Comparison of ENCODE assay signal across 5 cellular contexts in the genomic region with DNA sequence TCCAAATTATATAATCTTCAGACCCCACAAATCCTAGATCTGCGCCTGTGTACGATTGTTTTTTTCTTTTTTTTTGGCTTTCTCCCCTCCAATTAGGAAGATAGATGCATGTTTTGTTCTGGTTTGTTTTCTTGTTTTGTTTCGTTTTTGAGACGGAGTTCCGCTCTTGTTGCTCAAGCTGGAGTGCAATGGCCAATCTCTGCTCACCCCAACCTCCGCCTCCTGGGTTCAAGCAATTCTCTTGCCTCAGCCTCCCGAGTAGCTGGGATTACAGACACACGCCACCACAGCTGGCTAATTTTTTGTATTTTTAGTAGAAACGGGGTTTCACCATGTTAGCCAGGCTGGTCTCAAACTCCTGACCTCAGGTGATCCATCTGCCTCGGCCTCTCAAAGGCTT. TPM values are rescaled to one million over a fixed set of nuclear protein-coding genes. Genes with fewer than 3 reads are reported as not detected.
A peak's percentile ranks its signal among the peaks of the same experiment; 100 is the strongest.
DNase-seq lines count a peak whose midpoint lies in the region; ATAC-seq and TF ChIP-seq lines count a peak whose summit lies in the region.
"Not testable (repeated sequence)": the region's sequence is repeated elsewhere in the genome, so short reads cannot be mapped to it uniquely, and the experiment has no call there.

No MANE protein-coding gene starts in this region.

- 88 to 94% methylated on average over 10 of the region's 10 CpGs for WGBS in body of pancreas, 2 donors
- WGBS in thyroid gland, 2 donors = 94 to 99% methylated on average over 10 of the region's 10 CpGs

- not testable (repeated sequence) for H3K4me3 ChIP-seq in Caco-2 (ENCODE audit: low read depth, low read length); Panc1 (ENCODE audit: low read depth in 2 of 2, low read length in 2 of 2); body of pancreas; thyroid gland (replicated peaks in 1 of 3)

- not testable (repeated sequence) for H3K36me3 ChIP-seq in Caco-2 (ENCODE audit: control insufficient read depth, insufficient read depth, low read length); Panc1 (ENCODE audit: control insufficient read depth, insufficient read depth, low read length); body of pancreas (replicated peaks in 1 of 2; ENCODE audit: insufficient read depth in 1 of 2, low read depth in 2 of 2); thyroid gland

- peaks cover 18% of the 10 kb centered on the region for H3K4me1 Mint-ChIP-seq in Caco-2 (ENCODE audit: low read depth, unreplicated experiment)

- H3K27ac Mint-ChIP-seq in Caco-2 (ENCODE audit: unreplicated experiment) = peak overlapping the region; percentile 29

- intact Hi-C loops in Caco-2 (cut with micrococcal nuclease; ENCODE audit: unreplicated experiment); Panc1 (cut with micrococcal nuclease; ENCODE audit: unreplicated experiment); body of pancreas (cut with DNase I); thyroid gland (cut with DNase I): not testable (repeated sequence)

- not testable (repeated sequence) for H3K27me3 ChIP-seq in Caco-2 (replicated peaks; ENCODE audit: control insufficient read depth, insufficient read depth, low read length); Panc1 (ENCODE audit: control insufficient read depth, insufficient read depth, low read length); body of pancreas; thyroid gland

- not testable (repeated sequence) for H3K4me3 Mint-ChIP-seq in Caco-2 (ENCODE audit: unreplicated experiment)

- H3K27ac ChIP-seq in Panc1 (ENCODE audit: low read length) = peak overlapping the region; percentile 1; the same call in 1 of the 2 replicates
- H3K27ac ChIP-seq in body of pancreas = peak overlapping the region in 3 of 4 donors; percentile 68 to 83 (median 76)
- H3K27ac ChIP-seq in epithelial cell of prostate = peak overlapping the region; percentile 37
- H3K27ac ChIP-seq in thyroid gland = peak overlapping the region; percentile 85 to 92 (median 89)

- H3K27me3 Mint-ChIP-seq in Caco-2 (ENCODE audit: insufficient read depth, unreplicated experiment) = not testable (repeated sequence)

- DNase-seq in Caco-2; Panc1 (ENCODE audit: low read depth, low spot score); body of pancreas; epithelial cell of prostate (ENCODE audit: low read depth, low spot score); thyroid gland: not testable (repeated sequence)

- H3K9me3 ChIP-seq in Caco-2 (peaks cover 21% of the 10 kb centered on the region), Panc1 (ENCODE audit: control insufficient read depth, insufficient read depth, low read depth, low read length) (peaks cover 15% of the 10 kb centered on the region)
- not testable (repeated sequence) for H3K9me3 ChIP-seq in body of pancreas, thyroid gland

- CTCF ChIA-PET in Caco-2 (lab: Charles Lee); Panc1 (lab: Charles Lee): not testable (repeated sequence)

- ATAC-seq in Panc1, body of pancreas: not testable (repeated sequence)

- in situ Hi-C loops in Panc1 (cut with HindIII; ENCODE audit: low pct_unique_long_range_greater_than_20kb, low sequenced_read_pairs) = not testable (repeated sequence)

- not testable (repeated sequence) for TF ChIP-seq POLR2A in body of pancreas (IDR thresholded peaks at IDR 0.05); thyroid gland (IDR thresholded peaks at IDR 0.05)

- H3K4me1 ChIP-seq in Caco-2 (peaks cover 37% of the 10 kb centered on the region), Panc1 (ENCODE audit: control insufficient read depth, insufficient read depth, low read length) (peaks cover 15% of the 10 kb centered on the region), body of pancreas (peaks cover 35% of the 10 kb centered on the region), thyroid gland (peaks cover 22% of the 10 kb centered on the region in 2 donors)

- H3K36me3 Mint-ChIP-seq in Caco-2 (ENCODE audit: insufficient read depth, unreplicated experiment) = not testable (repeated sequence)

- H3K9me3 Mint-ChIP-seq in Caco-2 (ENCODE audit: unreplicated experiment) = peaks cover 18% of the 10 kb centered on the region

- POLR2A ChIA-PET in Caco-2 (lab: Charles Lee); Panc1 (lab: Charles Lee): not testable (repeated sequence)

- not testable (repeated sequence) for BruUV-seq in Caco-2 (replicated peaks; lab: Mats Ljungman, UMichigan); Panc1 (replicated peaks; lab: Mats Ljungman, UMichigan)

- not testable (repeated sequence) for TF ChIP-seq CTCF in Caco-2 (IDR thresholded peaks at IDR 0.05; ENCODE audit: insufficient read depth in 1 of 2, low read depth in 1 of 2, low read length in 1 of 2, severe bottlenecking in 1 of 2, unreplicated experiment in 1 of 2); Panc1 (IDR thresholded peaks at IDR 0.05); body of pancreas (IDR thresholded peaks at IDR 0.05); thyroid gland (IDR thresholded peaks at IDR 0.05)

RNA-seq across cellular contexts. Expression of gene ATP13A3, which starts 48.4 kb away (rescaled TPM):
- total RNA-seq in Caco-2 (2022) (181 and 183 TPM in 2 replicates), Panc1 (2021; ENCODE audit: unreplicated experiment) (169 TPM), body of pancreas (10 to 100 TPM; 35.6 to 56.0 TPM), thyroid gland (100 to 1,000 TPM; 262 to 426 (median 341) TPM)
- 34.8 TPM for polyA plus RNA-seq in Panc1 (2012; ENCODE audit: insufficient read length)

Comparison
In these comparisons a context has a peak if more than half of its experiments do, and no peak if none do; other contexts are left out.
1. H3K27ac ChIP-seq: peak in every context shown above with its lines; median percentile 89 in thyroid gland; 76 in body of pancreas; 37 in epithelial cell of prostate; 1 in Panc1.